ENCODE assay signal across 8 cellular contexts in genomic region chr5:176542135-176542595, GRCh38. TPM values are rescaled to one million over a fixed set of nuclear protein-coding genes. Genes with fewer than 3 reads are reported as not detected.
A peak's percentile ranks its signal among the peaks of the same experiment; 100 is the strongest.
DNase-seq lines count a peak whose midpoint lies in the region; ATAC-seq and TF ChIP-seq lines count a peak whose summit lies in the region.

No MANE protein-coding gene starts in this region.

- peak overlapping the region; percentile 100 for H3K9ac ChIP-seq in OCI-LY1 (ENCODE audit: low read length)

- H3K9me3 ChIP-seq in CD4-positive, CD25-positive, alpha-beta regulatory T cell (ENCODE audit: control insufficient read depth in 2 of 2, low read length in 2 of 2): no peaks in the 10 kb centered on the region
- H3K9me3 ChIP-seq in OCI-LY1 (ENCODE audit: low read length): no peaks in the 10 kb centered on the region
- no peaks in the 10 kb centered on the region for H3K9me3 ChIP-seq in iPS-18c (ENCODE audit: control insufficient read depth, insufficient read depth, low read length)

- H3F3A ChIP-seq in OCI-LY1 (ENCODE audit: insufficient read depth, low read length): no peaks in the 10 kb centered on the region

- peak; percentile 66 to 81 (median 66) for DNase-seq in CD4-positive, CD25-positive, alpha-beta regulatory T cell
- peak; percentile 65 for DNase-seq in stimulated activated CD4-positive, alpha-beta T cell treated with anti-CD3 and anti-CD28 coated beads, Interleukin-4, amount 100 ng/mL, for 24 hours
- no peak for DNase-seq in NCI-H345 (lab: John Stamatoyannopoulos, UW)

- H3K27ac Mint-ChIP-seq in CD4-positive, CD25-positive, alpha-beta regulatory T cell: peak overlapping the region; percentile 97 to 100 (median 98)
- H3K27ac Mint-ChIP-seq in activated naive CD4-positive, alpha-beta T cell treated with anti-CD3 and anti-CD28 coated beads, Interleukin-2, amount 50 U/mL, for 24 hours: peak overlapping the region; percentile 57

- no peaks in the 10 kb centered on the region for H3K9me2 ChIP-seq in OCI-LY1 (ENCODE audit: low read depth, low read length)

- no peaks in the 10 kb centered on the region for H3K27me3 ChIP-seq in CD4-positive, CD25-positive, alpha-beta regulatory T cell (ENCODE audit: control insufficient read depth, insufficient read depth, low read length)
- H3K27me3 ChIP-seq in OCI-LY1 (ENCODE audit: insufficient read depth, low read length): no peaks in the 10 kb centered on the region

- peak overlapping the region; percentile 88 for H3K4me2 ChIP-seq in OCI-LY1 (ENCODE audit: low read length)

- peak overlapping the region; percentile 91 to 97 (median 94) for H3K4me3 Mint-ChIP-seq in CD4-positive, CD25-positive, alpha-beta regulatory T cell
- peak overlapping the region; percentile 82 for H3K4me3 Mint-ChIP-seq in activated naive CD4-positive, alpha-beta T cell treated with anti-CD3 and anti-CD28 coated beads, Interleukin-2, amount 50 U/mL, for 24 hours

- peaks cover 0 to 75% (median 48%) of the 10 kb centered on the region in 4 donors for H3K4me1 Mint-ChIP-seq in CD4-positive, CD25-positive, alpha-beta regulatory T cell
- peaks cover 71% of the 10 kb centered on the region for H3K4me1 Mint-ChIP-seq in activated naive CD4-positive, alpha-beta T cell treated with anti-CD3 and anti-CD28 coated beads, Interleukin-2, amount 50 U/mL, for 24 hours

- no peak overlapping the region for H2AFZ ChIP-seq in OCI-LY1 (ENCODE audit: low read length)

- TF ChIP-seq CTCF in OCI-LY1 (IDR thresholded peaks at IDR 0.05; ENCODE audit: low read length): no peak

- H3K36me3 ChIP-seq in CD4-positive, CD25-positive, alpha-beta regulatory T cell (ENCODE audit: control insufficient read depth, insufficient read depth, low read length): no peaks in the 10 kb centered on the region
- H3K36me3 ChIP-seq in OCI-LY1 (ENCODE audit: insufficient read depth, low read length): no peaks in the 10 kb centered on the region

- H3K27me3 Mint-ChIP-seq in CD4-positive, CD25-positive, alpha-beta regulatory T cell: peaks cover 4% of the 10 kb centered on the region
- H3K27me3 Mint-ChIP-seq in activated naive CD4-positive, alpha-beta T cell treated with anti-CD3 and anti-CD28 coated beads, Interleukin-2, amount 50 U/mL, for 24 hours: no peaks in the 10 kb centered on the region

- H3K9me3 Mint-ChIP-seq in CD4-positive, CD25-positive, alpha-beta regulatory T cell: no peaks in the 10 kb centered on the region
- no peaks in the 10 kb centered on the region for H3K9me3 Mint-ChIP-seq in activated naive CD4-positive, alpha-beta T cell treated with anti-CD3 and anti-CD28 coated beads, Interleukin-2, amount 50 U/mL, for 24 hours

- no peaks in the 10 kb centered on the region for H4K20me1 ChIP-seq in OCI-LY1 (ENCODE audit: insufficient read depth, low read length)

- H3K4me3 ChIP-seq in CD4-positive, CD25-positive, alpha-beta regulatory T cell (ENCODE audit: low read depth, low read length): peak overlapping the region; percentile 67
- H3K4me3 ChIP-seq in OCI-LY1 (ENCODE audit: low read depth, low read length, poor library complexity, severe bottlenecking) (peak overlapping the region; percentile 81), iPS-18c (ENCODE audit: insufficient read depth, low read depth, low read length) (peak overlapping the region; percentile 70)

- H3K36me3 Mint-ChIP-seq in CD4-positive, CD25-positive, alpha-beta regulatory T cell: no peaks in the 10 kb centered on the region
- H3K36me3 Mint-ChIP-seq in activated naive CD4-positive, alpha-beta T cell treated with anti-CD3 and anti-CD28 coated beads, Interleukin-2, amount 50 U/mL, for 24 hours: no peaks in the 10 kb centered on the region

- peaks cover 63% of the 10 kb centered on the region for H3K4me1 ChIP-seq in CD4-positive, CD25-positive, alpha-beta regulatory T cell (ENCODE audit: control insufficient read depth, insufficient read depth, low read length, poor library complexity, severe bottlenecking)
- peaks cover 42% of the 10 kb centered on the region for H3K4me1 ChIP-seq in OCI-LY1 (ENCODE audit: insufficient read depth, low read length, severe bottlenecking)

- H3K27ac ChIP-seq in CD4-positive, CD25-positive, alpha-beta regulatory T cell (ENCODE audit: insufficient read depth, low read length, poor library complexity, severe bottlenecking): peak overlapping the region; percentile 89
- H3K27ac ChIP-seq in OCI-LY1 (ENCODE audit: low read depth, low read length, poor library complexity, severe bottlenecking): peak overlapping the region; percentile 80

- H3K79me2 ChIP-seq in OCI-LY1 (ENCODE audit: insufficient read depth, low read length): no peaks in the 10 kb centered on the region

- ATAC-seq in CD4-positive, CD25-positive, alpha-beta regulatory T cell (ENCODE audit: low read depth in 2 of 2): no peak
- ATAC-seq in GM19397 (IDR thresholded peaks at IDR 0.05; ENCODE audit: unreplicated experiment) (no peak), HG03139 (IDR thresholded peaks at IDR 0.05; ENCODE audit: unreplicated experiment) (no peak)

RNA-seq across cellular contexts. Expression of gene RNF44, which starts 5.0 kb away (rescaled TPM):
- total RNA-seq in CD4-positive, CD25-positive, alpha-beta regulatory T cell: 268 TPM
- polyA plus RNA-seq in CD4-positive, CD25-positive, alpha-beta regulatory T cell: 1 to 10 TPM; 2.3 to 4.3 (median 3.4) TPM

RNA-seq across cellular contexts. Expression of gene CDHR2, which starts 7.0 kb away (rescaled TPM):
- total RNA-seq in CD4-positive, CD25-positive, alpha-beta regulatory T cell: 1.3 TPM
- polyA plus RNA-seq in CD4-positive, CD25-positive, alpha-beta regulatory T cell: not detected
